Comparison of ENCODE assay signal across 17 cellular contexts in genomic region chr16:75130150-75130771, GRCh38. TPM values are rescaled to one million over a fixed set of nuclear protein-coding genes. Genes with fewer than 3 reads are reported as not detected.
DNase-seq lines count a peak whose midpoint lies in the region; ATAC-seq and TF ChIP-seq lines count a peak whose summit lies in the region.
"Had no signal": no experiment of that assay in that cellular context is flagged by ENCODE, and none has a peak within 500 bp of the region (broad histone marks: within the 10 kb centered on the region; RNA-seq: fewer than 3 reads in every experiment).

No MANE protein-coding gene starts in this region.

- no peak overlapping the region for H3K4me3 ChIP-seq in left ventricle myocardium inferior
- no peak overlapping the region for H3K4me3 ChIP-seq in upper lobe of right lung
- H3K4me3 ChIP-seq: cardiac muscle cell had no signal

- H3K27me3 ChIP-seq in left ventricle myocardium inferior (ENCODE audit: low read depth), result no peaks in the 10 kb centered on the region
- H3K27me3 ChIP-seq in upper lobe of right lung, result no peaks in the 10 kb centered on the region
- H3K27me3 ChIP-seq: cardiac muscle cell had no signal

- DNase-seq in left ventricle myocardium inferior (no peak), left cardiac atrium (no peak), SK-MEL-5 (ENCODE audit: low read depth, low spot score) (peak; percentile 22), fibroblast of peridontal ligament (ENCODE audit: extremely low read depth) (peak; percentile 11), upper lobe of right lung (no peak), HCEC 1CT (no peak)
- DNase-seq in stimulated activated naive CD8-positive, alpha-beta T cell treated with anti-CD3 and anti-CD28 coated beads, Interleukin-15, amount 100 ng/mL, for 72 hours, result no peak
- DNase-seq: activated CD8-positive, alpha-beta memory T cell treated with anti-CD3 and anti-CD28 coated beads, Interleukin-2, amount 50 U/mL, for 4 hours; AML-193; HFFc6; NCI-H1105; NCI-H446 treated with DMSO at 0.1 percent for 48 hours; stimulated activated CD4-positive, alpha-beta T cell treated with anti-CD3 and anti-CD28 coated beads, Interleukin-4, amount 100 ng/mL, for 4 hours; stimulated activated naive B cell treated with anti-CD40 and anti-IgM and Interleukin-4, amounts not matched to agents 10 μg/mL and 1 μg/mL and 100 μg/mL, for 72 hours had no signal

- peaks cover 12% of the 10 kb centered on the region for H3K4me1 Mint-ChIP-seq in stimulated activated naive CD8-positive, alpha-beta T cell treated with anti-CD3 and anti-CD28 coated beads, Interleukin-15, amount 100 ng/mL, for 72 hours

- peak; percentile 44 for TF ChIP-seq CTCF in left ventricle myocardium inferior (IDR thresholded peaks at IDR 0.05; ENCODE audit: borderline replicate concordance)
- TF ChIP-seq CTCF in upper lobe of right lung (IDR thresholded peaks at IDR 0.05), result no peak

- no peak overlapping the region for H3K4me3 Mint-ChIP-seq in stimulated activated naive CD8-positive, alpha-beta T cell treated with anti-CD3 and anti-CD28 coated beads, Interleukin-15, amount 100 ng/mL, for 72 hours
- H3K4me3 Mint-ChIP-seq: activated naive CD4-positive, alpha-beta T cell treated with anti-CD3 and anti-CD28 coated beads, Interleukin-2, amount 50 U/mL, for 24 hours; HFFc6; stimulated activated naive B cell treated with anti-CD40 and anti-IgM and Interleukin-4, amounts not matched to agents 10 μg/mL and 1 μg/mL and 100 μg/mL, for 72 hours had no signal

- H3K27me3 Mint-ChIP-seq in stimulated activated naive CD8-positive, alpha-beta T cell treated with anti-CD3 and anti-CD28 coated beads, Interleukin-15, amount 100 ng/mL, for 72 hours, result peaks cover 21% of the 10 kb centered on the region

- in situ Hi-C loops in SK-MEL-5 (cut with HindIII; ENCODE audit: low pct_unique_long_range_greater_than_20kb, low sequenced_read_pairs), result no loop called here

- H3K27ac Mint-ChIP-seq in stimulated activated naive CD8-positive, alpha-beta T cell treated with anti-CD3 and anti-CD28 coated beads, Interleukin-15, amount 100 ng/mL, for 72 hours, result no peak overlapping the region
- H3K27ac Mint-ChIP-seq: HFFc6; stimulated activated naive B cell treated with anti-CD40 and anti-IgM and Interleukin-4, amounts not matched to agents 10 μg/mL and 1 μg/mL and 100 μg/mL, for 72 hours had no signal

- intact Hi-C loops in left ventricle myocardium inferior (cut with micrococcal nuclease), result no loop called here
- intact Hi-C loops in left cardiac atrium (cut with DNase I), result loop anchor here in 1 of 2 donors (10.0 kb wide), 1 partner anchor 425 kb away; the partner anchor contains the start of gene MLKL
- intact Hi-C loops in upper lobe of right lung (cut with DNase I), result no loop called here

- H3K27ac ChIP-seq in left ventricle myocardium inferior (replicated peaks) (no peak overlapping the region), upper lobe of right lung (no peak overlapping the region)
- H3K27ac ChIP-seq: cardiac muscle cell had no signal

- ATAC-seq in left cardiac atrium, result no peak
- ATAC-seq in upper lobe of right lung, result peak; percentile 45
- no peak for ATAC-seq in stimulated activated naive CD8-positive, alpha-beta T cell treated with anti-CD3 and anti-CD28 coated beads, Interleukin-15, amount 100 ng/mL, for 72 hours
- ATAC-seq in GM21576 (IDR thresholded peaks at IDR 0.05; ENCODE audit: unreplicated experiment), result no peak

- no peaks in the 10 kb centered on the region for H3K4me1 ChIP-seq in left ventricle myocardium inferior
- H3K4me1 ChIP-seq in upper lobe of right lung, result no peaks in the 10 kb centered on the region

- H3K36me3 ChIP-seq in left ventricle myocardium inferior (no peaks in the 10 kb centered on the region), upper lobe of right lung (no peaks in the 10 kb centered on the region)
- H3K36me3 ChIP-seq: cardiac muscle cell had no signal

- H3K9me3 ChIP-seq in left ventricle myocardium inferior (replicated peaks) (peaks cover 10% of the 10 kb centered on the region), upper lobe of right lung (no peaks in the 10 kb centered on the region)

- peaks cover 5 to 10% of the 10 kb centered on the region in 2 donors for H3K9me3 Mint-ChIP-seq in stimulated activated naive CD8-positive, alpha-beta T cell treated with anti-CD3 and anti-CD28 coated beads, Interleukin-15, amount 100 ng/mL, for 72 hours
- H3K9me3 Mint-ChIP-seq: activated naive CD4-positive, alpha-beta T cell treated with anti-CD3 and anti-CD28 coated beads, Interleukin-2, amount 50 U/mL, for 24 hours had no signal

RNA-seq across cellular contexts. Expression of gene LDHD, which starts 13.7 kb away (rescaled TPM):
- total RNA-seq in left ventricle myocardium inferior (97.9 TPM), left cardiac atrium (10 to 100 TPM; 26.6 to 28.5 TPM), upper lobe of right lung (10.7 TPM)
- 2.2 and 3.0 TPM in 2 replicates for total RNA-seq in SK-MEL-5 (2014; rRNA removed; shearing (Covaris generic))
- polyA plus RNA-seq in SK-MEL-5 (2015; cell fraction: cytosol; rRNA removed), result 5.1 and 7.3 TPM in 2 replicates
- 15.6 and 16.9 TPM in 2 replicates for polyA plus RNA-seq in SK-MEL-5 (2015; cell fraction: nucleus; rRNA removed)

RNA-seq across cellular contexts. Expression of gene ZFP1, which starts 18.1 kb away (rescaled TPM):
- total RNA-seq in left ventricle myocardium inferior (6.7 TPM), left cardiac atrium (1 to 10 TPM; 5.9 to 6.8 TPM), upper lobe of right lung (9.8 TPM)
- 8.7 and 10.2 TPM in 2 replicates for total RNA-seq in SK-MEL-5 (2014; rRNA removed; shearing (Covaris generic))
- 4.1 and 5.5 TPM in 2 replicates for polyA plus RNA-seq in SK-MEL-5 (2015; cell fraction: cytosol; rRNA removed)
- 4.3 and 6.5 TPM in 2 replicates for polyA plus RNA-seq in SK-MEL-5 (2015; cell fraction: nucleus; rRNA removed)

Comparison
In these comparisons a context has a peak if more than half of its experiments do, and no peak if none do; other contexts are left out.
1. DNase-seq: peak in SK-MEL-5 (single experiment) and fibroblast of peridontal ligament (single experiment); none in left ventricle myocardium inferior (single experiment), left cardiac atrium (single experiment), upper lobe of right lung (single experiment), HCEC 1CT (single experiment) and stimulated activated naive CD8-positive, alpha-beta T cell treated with anti-CD3 and anti-CD28 coated beads, Interleukin-15, amount 100 ng/mL, for 72 hours (0 of 2).